34 cellular contexts compared by ENCODE assay signal in the genomic region with DNA sequence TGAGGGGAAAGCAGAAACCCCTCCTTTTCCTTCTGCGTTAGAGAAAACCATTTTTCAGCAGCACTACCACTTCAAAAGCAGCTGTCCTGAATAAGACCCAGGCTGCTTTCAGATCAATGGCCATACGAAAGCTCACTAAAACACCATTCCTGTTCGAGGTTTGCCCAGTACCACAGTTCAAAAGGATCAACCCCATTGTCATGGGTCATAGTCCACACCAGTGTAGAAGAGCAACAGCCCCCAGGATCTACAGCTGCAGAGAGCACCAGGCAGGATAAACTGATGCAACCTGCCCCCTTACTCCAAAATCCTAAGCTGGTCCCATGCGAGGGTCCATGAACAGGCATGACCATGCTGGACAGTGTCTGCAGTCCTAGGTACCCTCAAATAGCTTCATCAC.
"Had no signal": no experiment of that assay in that cellular context is flagged by ENCODE, and none has a peak within 500 bp of the region (broad histone marks: within the 10 kb centered on the region; RNA-seq: fewer than 3 reads in every experiment).

No MANE protein-coding gene starts in this region.

- H3K4me3 Mint-ChIP-seq: activated B cell treated with CpG ODN at 0.5 μM for 24 hours; activated CD4-positive, alpha-beta memory T cell treated with anti-CD3 and anti-CD28 coated beads, Interleukin-2, amount 10 ng/mL, durations not matched to agents 7 days and 5 days; activated naive CD4-positive, alpha-beta T cell treated with anti-CD3 and anti-CD28 coated beads, Interleukin-2, amount 10 ng/mL, durations not matched to agents 7 days and 5 days; activated naive CD8-positive, alpha-beta T cell treated with anti-CD3 and anti-CD28 coated beads, Interleukin-2, amount 10 ng/mL, durations not matched to agents 7 days and 5 days; activated T-cell treated with anti-CD3 and anti-CD28 coated beads, Interleukin-2, amount 50 U/mL, for 24 hours; activated T-cell treated with anti-CD3 and anti-CD28 coated beads, Interleukin-2, amount 50 U/mL, for 72 hours; brain; dendritic cell treated with granulocyte-macrophage colony-stimulating factor and Interleukin-4, amounts not matched to agents 40 ng/mL and 50 ng/mL, for 4 days; endodermal cell; T-cell; T-helper 17 cell; T-helper 2 cell treated with Interferon-gamma antibody and Interleukin-4, amounts not matched to agents 5 μg/mL and 100 μg/mL, for 36 hours had no signal

- H3K36me3 ChIP-seq: ascending aorta, breast epithelium, cardiac muscle cell, esophagus squamous epithelium, heart right ventricle, WERI-Rb-1 had no signal

- ATAC-seq: activated CD4-positive, CD25-positive, alpha-beta regulatory T cell treated with anti-CD3 and anti-CD28 coated beads, Interleukin-2, amount 50 U/mL, for 24 hours; activated naive CD4-positive, alpha-beta T cell treated with anti-CD3 and anti-CD28 coated beads, Interleukin-2, amount 50 U/mL, for 72 hours; activated T-cell treated with anti-CD3 and anti-CD28 coated beads, Interleukin-2, amount 50 U/mL, for 72 hours; gastroesophageal sphincter; heart right ventricle; T-cell; T-helper 17 cell had no signal

- H3K9me3 ChIP-seq: ascending aorta, breast epithelium, esophagus squamous epithelium, gastroesophageal sphincter, heart right ventricle had no signal

- H3K36me3 Mint-ChIP-seq: activated naive CD4-positive, alpha-beta T cell treated with anti-CD3 and anti-CD28 coated beads, Interleukin-2, amount 10 ng/mL, durations not matched to agents 7 days and 5 days; activated naive CD4-positive, alpha-beta T cell treated with anti-CD3 and anti-CD28 coated beads, Interleukin-2, amount 50 U/mL, for 72 hours; activated naive CD8-positive, alpha-beta T cell treated with anti-CD3 and anti-CD28 coated beads, Interleukin-2, amount 10 ng/mL, durations not matched to agents 7 days and 5 days had no signal

- H3K4me3 ChIP-seq: ascending aorta, breast epithelium, cardiac muscle cell, coronary artery, dorsolateral prefrontal cortex, esophagus squamous epithelium, gastroesophageal sphincter, heart right ventricle had no signal

- H3K27ac Mint-ChIP-seq: activated B cell treated with CpG ODN at 0.5 μM for 24 hours; activated CD4-positive, alpha-beta memory T cell treated with anti-CD3 and anti-CD28 coated beads, Interleukin-2, amount 10 ng/mL, durations not matched to agents 7 days and 5 days; activated naive CD4-positive, alpha-beta T cell treated with anti-CD3 and anti-CD28 coated beads, Interleukin-2, amount 10 ng/mL, durations not matched to agents 7 days and 5 days; activated naive CD4-positive, alpha-beta T cell treated with anti-CD3 and anti-CD28 coated beads, Interleukin-2, amount 50 U/mL, for 72 hours; activated naive CD8-positive, alpha-beta T cell treated with anti-CD3 and anti-CD28 coated beads, Interleukin-2, amount 10 ng/mL, durations not matched to agents 7 days and 5 days; activated T-cell treated with anti-CD3 and anti-CD28 coated beads, Interleukin-2, amount 50 U/mL, for 24 hours; activated T-cell treated with anti-CD3 and anti-CD28 coated beads, Interleukin-2, amount 50 U/mL, for 72 hours; brain; dendritic cell treated with granulocyte-macrophage colony-stimulating factor and Interleukin-4, amounts not matched to agents 40 ng/mL and 50 ng/mL, for 4 days; endodermal cell; T-cell; T-helper 17 cell; T-helper 2 cell treated with Interferon-gamma antibody and Interleukin-4, amounts not matched to agents 5 μg/mL and 100 μg/mL, for 36 hours had no signal

- H3K9me3 Mint-ChIP-seq: activated B cell treated with CpG ODN at 0.5 μM for 24 hours; activated CD4-positive, alpha-beta memory T cell treated with anti-CD3 and anti-CD28 coated beads, Interleukin-2, amount 10 ng/mL, durations not matched to agents 7 days and 5 days; activated naive CD4-positive, alpha-beta T cell treated with anti-CD3 and anti-CD28 coated beads, Interleukin-2, amount 10 ng/mL, durations not matched to agents 7 days and 5 days; activated naive CD4-positive, alpha-beta T cell treated with anti-CD3 and anti-CD28 coated beads, Interleukin-2, amount 50 U/mL, for 72 hours; activated naive CD8-positive, alpha-beta T cell treated with anti-CD3 and anti-CD28 coated beads, Interleukin-2, amount 10 ng/mL, durations not matched to agents 7 days and 5 days; activated T-cell treated with anti-CD3 and anti-CD28 coated beads, Interleukin-2, amount 50 U/mL, for 24 hours; activated T-cell treated with anti-CD3 and anti-CD28 coated beads, Interleukin-2, amount 50 U/mL, for 72 hours; endodermal cell; T-cell; T-helper 2 cell treated with Interferon-gamma antibody and Interleukin-4, amounts not matched to agents 5 μg/mL and 100 μg/mL, for 36 hours had no signal

- DNase-seq: activated B cell treated with CpG ODN at 0.5 μM for 24 hours; activated CD4-positive, alpha-beta memory T cell treated with anti-CD3 and anti-CD28 coated beads, Interleukin-2, amount 10 ng/mL, durations not matched to agents 7 days and 5 days; activated CD4-positive, alpha-beta T cell treated with anti-CD3 and anti-CD28 coated beads for 48 hours; activated CD8-positive, alpha-beta memory T cell treated with anti-CD3 and anti-CD28 coated beads, Interleukin-2, amount 50 U/mL, for 48 hours; activated gamma-delta T cell; activated naive CD4-positive, alpha-beta T cell; activated naive CD4-positive, alpha-beta T cell treated with anti-CD3 and anti-CD28 coated beads, Interleukin-2, amount 10 ng/mL, durations not matched to agents 7 days and 5 days; activated naive CD8-positive, alpha-beta T cell treated with anti-CD3 and anti-CD28 coated beads, Interleukin-2, amount 10 ng/mL, durations not matched to agents 7 days and 5 days; activated T-cell treated with anti-CD3 and anti-CD28 coated beads for 4 hours; activated T-cell treated with anti-CD3 and anti-CD28 coated beads, Interleukin-2, amount 50 U/mL, for 24 hours; activated T-cell treated with anti-CD3 and anti-CD28 coated beads, Interleukin-2, amount 50 U/mL, for 72 hours; central memory CD4-positive, alpha-beta T cell; cerebellar nuclear complex; dorsolateral prefrontal cortex; effector memory CD4-positive, alpha-beta T cell; endodermal cell; erythroblast; esophagus squamous epithelium; foreskin melanocyte; heart right ventricle; T-cell; T-helper 17 cell; T1000; WERI-Rb-1 had no signal

- H3K4me1 Mint-ChIP-seq: activated CD4-positive, alpha-beta memory T cell treated with anti-CD3 and anti-CD28 coated beads, Interleukin-2, amount 10 ng/mL, durations not matched to agents 7 days and 5 days; activated naive CD4-positive, alpha-beta T cell treated with anti-CD3 and anti-CD28 coated beads, Interleukin-2, amount 10 ng/mL, durations not matched to agents 7 days and 5 days; activated naive CD8-positive, alpha-beta T cell treated with anti-CD3 and anti-CD28 coated beads, Interleukin-2, amount 10 ng/mL, durations not matched to agents 7 days and 5 days; T-cell; T-helper 17 cell had no signal

- H3K27me3 ChIP-seq: ascending aorta, breast epithelium, cardiac muscle cell, dorsolateral prefrontal cortex, esophagus squamous epithelium, gastroesophageal sphincter, heart right ventricle had no signal

- H3K4me1 ChIP-seq: ascending aorta, esophagus squamous epithelium, gastroesophageal sphincter had no signal

- H3K27me3 Mint-ChIP-seq: activated B cell treated with CpG ODN at 0.5 μM for 24 hours; activated CD4-positive, alpha-beta memory T cell treated with anti-CD3 and anti-CD28 coated beads, Interleukin-2, amount 10 ng/mL, durations not matched to agents 7 days and 5 days; activated naive CD4-positive, alpha-beta T cell treated with anti-CD3 and anti-CD28 coated beads, Interleukin-2, amount 10 ng/mL, durations not matched to agents 7 days and 5 days; activated naive CD8-positive, alpha-beta T cell treated with anti-CD3 and anti-CD28 coated beads, Interleukin-2, amount 10 ng/mL, durations not matched to agents 7 days and 5 days; activated T-cell treated with anti-CD3 and anti-CD28 coated beads, Interleukin-2, amount 50 U/mL, for 24 hours; brain; dendritic cell treated with granulocyte-macrophage colony-stimulating factor and Interleukin-4, amounts not matched to agents 40 ng/mL and 50 ng/mL, for 4 days; T-cell had no signal

- H3K27ac ChIP-seq: ascending aorta, breast epithelium, cardiac muscle cell, coronary artery, dorsolateral prefrontal cortex, esophagus squamous epithelium, gastroesophageal sphincter, heart right ventricle, WERI-Rb-1 had no signal
